ENCODE assay signal across 8 cellular contexts in genomic region chr5:81301221-81302015, GRCh38.
DNase-seq lines count a peak whose midpoint lies in the region; ATAC-seq lines count a peak whose summit lies in the region.

Gene ZCCHC9, plus strand, starts transcription at chr5:81301587. Its CDS starts 3,171 bp downstream, at chr5:81304758.

- DNase-seq in DMS153 (lab: John Stamatoyannopoulos, UW) (peak; percentile 56), HuH-7.5 (ENCODE audit: low spot score) (peak; percentile 54), OCI-M1 (lab: John Stamatoyannopoulos, UW) (peak; percentile 97), activated T-cell treated with anti-CD3 and anti-CD28 coated beads for 24 hours (ENCODE audit: low read depth) (peak; percentile 91), epidermal melanocyte (ENCODE audit: insufficient read length, low spot score) (peak; percentile 55), middle frontal gyrus (ENCODE audit: extremely low spot score, low spot score) (peak; percentile 96)
- peak; percentile 88 to 89 for DNase-seq in stimulated activated CD8-positive, alpha-beta memory T cell treated with anti-CD3 and anti-CD28 coated beads, Interleukin-2, amount 100 ng/mL, for 48 hours (ENCODE audit: low read depth in 2 of 2)

- ATAC-seq in GM21526 (IDR thresholded peaks at IDR 0.05; ENCODE audit: low FRiP score, unreplicated experiment) = peak; percentile 96

Comparison
In these comparisons a context has a peak if more than half of its experiments do, and no peak if none do; other contexts are left out.
1. Peak in every context shown above with its lines: DNase-seq and ATAC-seq.